In the genomic region with DNA sequence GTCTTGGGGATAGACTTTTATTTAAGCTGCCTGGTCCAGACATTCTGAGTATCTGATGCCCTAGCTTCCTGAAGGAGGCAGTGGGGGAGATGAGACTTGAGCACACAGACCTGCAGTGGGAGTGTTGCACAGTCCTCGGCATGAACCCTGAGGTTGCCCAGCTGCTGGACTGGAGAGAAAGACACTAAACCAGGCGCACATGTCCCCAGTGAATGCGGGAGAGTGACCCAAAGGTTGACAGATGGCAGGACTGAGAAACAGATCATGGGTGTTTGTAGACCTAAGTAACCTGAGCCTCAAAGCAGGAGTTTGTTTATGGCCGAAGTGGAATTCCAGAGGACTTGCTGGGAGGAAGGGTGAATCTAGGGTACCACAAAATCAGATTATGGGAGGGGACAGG, we compare ENCODE assay signal across 12 cellular contexts.
"Had no signal": no experiment of that assay in that cellular context is flagged by ENCODE, and none has a peak within 500 bp of the region (broad histone marks: within the 10 kb centered on the region; RNA-seq: fewer than 3 reads in every experiment).

No MANE protein-coding gene starts in this region.

- H3K36me3 ChIP-seq: cardiac muscle cell had no signal

- H3K4me3 ChIP-seq: cardiac muscle cell, dorsolateral prefrontal cortex had no signal

- DNase-seq: activated CD4-positive, alpha-beta T cell treated with anti-CD3 and anti-CD28 coated beads for 36 hours; activated CD8-positive, alpha-beta memory T cell treated with anti-CD3 and anti-CD28 coated beads, Interleukin-2, amount 50 U/mL, for 48 hours; activated CD8-positive, alpha-beta T cell treated with anti-CD3 and anti-CD28 coated beads, Interleukin-2, amount 10 ng/mL, durations not matched to agents 7 days and 5 days; activated gamma-delta T cell; activated T-cell treated with anti-CD3 and anti-CD28 coated beads, Interleukin-2, amount 50 U/mL, for 72 hours; dorsolateral prefrontal cortex; islet precursor cell; midbrain; posterior cingulate gyrus; retina; T1000 had no signal

- H3K27ac ChIP-seq: cardiac muscle cell, dorsolateral prefrontal cortex had no signal

- H3K27me3 ChIP-seq: cardiac muscle cell, dorsolateral prefrontal cortex had no signal
